In the genomic region with DNA sequence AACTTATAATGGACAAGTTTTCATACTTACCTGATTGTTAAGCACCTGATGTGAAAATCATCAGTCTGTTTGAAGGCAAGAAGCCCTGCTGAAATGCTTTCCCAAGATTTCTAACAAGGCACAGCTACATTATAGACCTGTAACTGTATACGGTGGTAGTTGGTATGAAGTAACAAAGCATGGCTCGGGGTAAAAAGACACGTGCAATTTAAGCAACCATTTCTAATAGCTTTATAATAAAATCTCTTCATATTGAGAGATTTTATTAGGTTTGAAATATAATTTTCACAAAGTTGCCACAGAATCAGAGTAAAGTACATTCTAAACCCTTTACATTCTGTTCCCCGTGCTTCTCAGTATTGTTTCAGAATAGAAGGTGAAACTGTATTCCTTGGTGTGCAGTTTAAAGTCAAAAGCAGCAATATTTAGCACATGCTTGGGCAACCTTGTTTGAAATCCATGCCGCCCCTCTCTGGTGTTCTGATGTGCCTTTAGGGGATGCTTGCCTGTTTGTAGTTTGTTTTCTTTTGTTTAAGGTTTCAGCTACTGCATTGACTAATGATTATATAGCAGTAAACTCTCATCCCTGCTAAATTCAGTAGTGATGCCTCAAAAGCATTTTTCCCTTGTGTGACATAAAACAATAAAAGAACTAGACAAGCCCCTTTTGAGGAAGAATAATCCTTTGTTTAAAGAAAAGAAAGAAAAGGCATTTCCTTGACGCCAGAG, we compare ENCODE assay signal across 23 cellular contexts.
"Had no signal": no experiment of that assay in that cellular context is flagged by ENCODE, and none has a peak within 500 bp of the region (broad histone marks: within the 10 kb centered on the region; RNA-seq: fewer than 3 reads in every experiment).

No MANE protein-coding gene starts in this region.

- H3K9me3 ChIP-seq: esophagus muscularis mucosa, gastroesophageal sphincter, left ventricle myocardium inferior, lower lobe of right lung, pancreas, suprapubic skin, thyroid gland, upper lobe of left lung, uterus had no signal

- H3K4me3 ChIP-seq: esophagus muscularis mucosa, gastroesophageal sphincter, left ventricle myocardium inferior, lower lobe of right lung, neural progenitor cell, pancreas, smooth muscle cell, suprapubic skin, thyroid gland, upper lobe of left lung, uterus had no signal

- H3K4me3 Mint-ChIP-seq: immature natural killer cell; memory B cell; mesothelial cell of epicardium; natural killer cell; neural progenitor cell; stimulated activated effector memory CD8-positive, alpha-beta T cell treated with anti-CD3 and anti-CD28 coated beads, Interleukin-12 subunit alpha, Interleukin-12 subunit beta, amount 100 ng/mL, for 72 hours had no signal

- H3K9me3 Mint-ChIP-seq: memory B cell; mesothelial cell of epicardium; natural killer cell; neural progenitor cell; stimulated activated effector memory CD8-positive, alpha-beta T cell treated with anti-CD3 and anti-CD28 coated beads, Interleukin-12 subunit alpha, Interleukin-12 subunit beta, amount 100 ng/mL, for 72 hours had no signal

- DNase-seq: effector memory CD4-positive, alpha-beta T cell; immature natural killer cell; left ventricle myocardium inferior; lower lobe of right lung; natural killer cell; occipital lobe; pancreas; right cardiac atrium; stimulated activated CD4-positive, alpha-beta T cell treated with anti-CD3 and anti-CD28 coated beads, Interleukin-4, amount 100 ng/mL, for 1 hour; stimulated activated CD8-positive, alpha-beta memory T cell treated with anti-CD3 and anti-CD28 coated beads, Interleukin-4, amount 100 ng/mL, for 48 hours; stimulated activated naive CD8-positive, alpha-beta T cell treated with anti-CD3 and anti-CD28 coated beads, Interleukin-15, Interleukin-2, amounts not matched to agents 100 U/mL and 50 U/mL, for 24 hours; thyroid gland; upper lobe of left lung; uterus had no signal

- H3K27ac Mint-ChIP-seq: immature natural killer cell; memory B cell; mesothelial cell of epicardium; natural killer cell; neural progenitor cell; progenitor cell of endocrine pancreas; stimulated activated effector memory CD8-positive, alpha-beta T cell treated with anti-CD3 and anti-CD28 coated beads, Interleukin-12 subunit alpha, Interleukin-12 subunit beta, amount 100 ng/mL, for 72 hours had no signal

- H3K36me3 ChIP-seq: esophagus muscularis mucosa, gastroesophageal sphincter, left ventricle myocardium inferior, lower lobe of right lung, neural progenitor cell, pancreas, suprapubic skin, thyroid gland, upper lobe of left lung, uterus had no signal

- H3K4me1 ChIP-seq: esophagus muscularis mucosa, gastroesophageal sphincter, left ventricle myocardium inferior, lower lobe of right lung, pancreas, suprapubic skin, thyroid gland, upper lobe of left lung, uterus had no signal

- H3K4me1 Mint-ChIP-seq: immature natural killer cell; memory B cell; natural killer cell; stimulated activated effector memory CD8-positive, alpha-beta T cell treated with anti-CD3 and anti-CD28 coated beads, Interleukin-12 subunit alpha, Interleukin-12 subunit beta, amount 100 ng/mL, for 72 hours had no signal

- H3K36me3 Mint-ChIP-seq: immature natural killer cell; memory B cell; mesothelial cell of epicardium; natural killer cell; neural progenitor cell; stimulated activated effector memory CD8-positive, alpha-beta T cell treated with anti-CD3 and anti-CD28 coated beads, Interleukin-12 subunit alpha, Interleukin-12 subunit beta, amount 100 ng/mL, for 72 hours had no signal

- H3K27me3 ChIP-seq: neural progenitor cell, thyroid gland, upper lobe of left lung had no signal

- ATAC-seq: gastroesophageal sphincter; lower lobe of right lung; natural killer cell; pancreas; right cardiac atrium; stimulated activated effector memory CD8-positive, alpha-beta T cell treated with anti-CD3 and anti-CD28 coated beads, Interleukin-12 subunit alpha, Interleukin-12 subunit beta, amount 100 ng/mL, for 72 hours; stimulated activated naive CD8-positive, alpha-beta T cell treated with anti-CD3 and anti-CD28 coated beads, Interleukin-15, Interleukin-2, amounts not matched to agents 100 U/mL and 50 U/mL, for 24 hours had no signal

- H3K27ac ChIP-seq: esophagus muscularis mucosa, gastroesophageal sphincter, left ventricle myocardium inferior, lower lobe of right lung, neural progenitor cell, pancreas, suprapubic skin, thyroid gland, upper lobe of left lung, uterus had no signal
